In genomic region chr1:3103977-3104677, GRCh38 we compare ENCODE assay signal across 24 cellular contexts. TPM values are rescaled to one million over a fixed set of nuclear protein-coding genes. Genes with fewer than 3 reads are reported as not detected.
"Had no signal": no experiment of that assay in that cellular context is flagged by ENCODE, and none has a peak within 500 bp of the region (broad histone marks: within the 10 kb centered on the region; RNA-seq: fewer than 3 reads in every experiment).

No MANE protein-coding gene starts in this region.

- H3K36me3 Mint-ChIP-seq: activated naive CD8-positive, alpha-beta T cell; naive B cell; stimulated activated memory B cell treated with anti-CD40 and anti-IgM and Interleukin-4, amounts not matched to agents 10 μg/mL and 1 μg/mL and 100 μg/mL, for 72 hours had no signal

- H3K36me3 ChIP-seq: adrenal gland, heart left ventricle, lower lobe of right lung, ovary, prostate gland, stomach, suprapubic skin, vagina had no signal

- H3K9me3 Mint-ChIP-seq: type B pancreatic cell had no signal

- H3K4me1 Mint-ChIP-seq: naive B cell; stimulated activated memory B cell treated with anti-CD40 and anti-IgM and Interleukin-4, amounts not matched to agents 10 μg/mL and 1 μg/mL and 100 μg/mL, for 72 hours had no signal

- H3K4me1 ChIP-seq: adrenal gland, lower lobe of right lung, prostate gland, suprapubic skin, vagina had no signal

- H3K4me3 Mint-ChIP-seq: activated CD8-positive, alpha-beta T cell treated with anti-CD3 and anti-CD28 coated beads, Interleukin-2, amount 10 ng/mL, durations not matched to agents 7 days and 5 days; activated naive CD8-positive, alpha-beta T cell; stimulated activated memory B cell treated with anti-CD40 and anti-IgM and Interleukin-4, amounts not matched to agents 10 μg/mL and 1 μg/mL and 100 μg/mL, for 72 hours; type B pancreatic cell had no signal

- H3K4me3 ChIP-seq: adrenal gland, heart left ventricle, lower lobe of right lung, ovary, prostate gland, stomach, suprapubic skin, vagina had no signal

- H3K27me3 ChIP-seq: adrenal gland, heart left ventricle, ovary, vagina had no signal

- DNase-seq: activated CD4-positive, alpha-beta T cell treated with anti-CD3 and anti-CD28 coated beads, Interleukin-2, amount 50 U/mL, for 1 hour; activated CD4-positive, CD25-positive, alpha-beta regulatory T cell treated with anti-CD3 and anti-CD28 coated beads, Interleukin-2, amount 50 U/mL, for 72 hours; activated CD8-positive, alpha-beta T cell treated with anti-CD3 and anti-CD28 coated beads, Interleukin-2, amount 10 ng/mL, durations not matched to agents 7 days and 5 days; activated gamma-delta T cell treated with Interleukin-2 at 50 U/mL for 16 hours; adrenal gland; effector CD4-positive, alpha-beta T cell; heart left ventricle; islet precursor cell; lower lobe of right lung; mesendoderm; naive B cell; ovary; right cardiac atrium; small intestine; stimulated activated CD4-positive, alpha-beta T cell treated with anti-CD3 and anti-CD28 coated beads, Interleukin-15, amount 100 ng/mL, for 24 hours; stomach had no signal

- H3K9me3 ChIP-seq: adrenal gland, lower lobe of right lung, ovary, prostate gland, suprapubic skin, vagina had no signal

- H3K27ac ChIP-seq: adrenal gland, heart left ventricle, lower lobe of right lung, ovary, prostate gland, stomach, suprapubic skin, vagina, VCaP had no signal

- ATAC-seq: right cardiac atrium; stimulated activated memory B cell treated with anti-CD40 and anti-IgM and Interleukin-4, amounts not matched to agents 10 μg/mL and 1 μg/mL and 100 μg/mL, for 72 hours had no signal

- H3K27ac Mint-ChIP-seq: activated CD8-positive, alpha-beta T cell treated with anti-CD3 and anti-CD28 coated beads, Interleukin-2, amount 10 ng/mL, durations not matched to agents 7 days and 5 days; activated naive CD8-positive, alpha-beta T cell; naive B cell; stimulated activated memory B cell treated with anti-CD40 and anti-IgM and Interleukin-4, amounts not matched to agents 10 μg/mL and 1 μg/mL and 100 μg/mL, for 72 hours; type B pancreatic cell had no signal

RNA-seq across cellular contexts. Expression of gene PRDM16, which starts 35.1 kb away (rescaled TPM):
- total RNA-seq: T-helper 2 cell treated with Interferon-gamma antibody and Interleukin-4, amounts not matched to agents 100 ng/mL and 5 ng/mL, for 36 hours had no signal
